In the genomic region with DNA sequence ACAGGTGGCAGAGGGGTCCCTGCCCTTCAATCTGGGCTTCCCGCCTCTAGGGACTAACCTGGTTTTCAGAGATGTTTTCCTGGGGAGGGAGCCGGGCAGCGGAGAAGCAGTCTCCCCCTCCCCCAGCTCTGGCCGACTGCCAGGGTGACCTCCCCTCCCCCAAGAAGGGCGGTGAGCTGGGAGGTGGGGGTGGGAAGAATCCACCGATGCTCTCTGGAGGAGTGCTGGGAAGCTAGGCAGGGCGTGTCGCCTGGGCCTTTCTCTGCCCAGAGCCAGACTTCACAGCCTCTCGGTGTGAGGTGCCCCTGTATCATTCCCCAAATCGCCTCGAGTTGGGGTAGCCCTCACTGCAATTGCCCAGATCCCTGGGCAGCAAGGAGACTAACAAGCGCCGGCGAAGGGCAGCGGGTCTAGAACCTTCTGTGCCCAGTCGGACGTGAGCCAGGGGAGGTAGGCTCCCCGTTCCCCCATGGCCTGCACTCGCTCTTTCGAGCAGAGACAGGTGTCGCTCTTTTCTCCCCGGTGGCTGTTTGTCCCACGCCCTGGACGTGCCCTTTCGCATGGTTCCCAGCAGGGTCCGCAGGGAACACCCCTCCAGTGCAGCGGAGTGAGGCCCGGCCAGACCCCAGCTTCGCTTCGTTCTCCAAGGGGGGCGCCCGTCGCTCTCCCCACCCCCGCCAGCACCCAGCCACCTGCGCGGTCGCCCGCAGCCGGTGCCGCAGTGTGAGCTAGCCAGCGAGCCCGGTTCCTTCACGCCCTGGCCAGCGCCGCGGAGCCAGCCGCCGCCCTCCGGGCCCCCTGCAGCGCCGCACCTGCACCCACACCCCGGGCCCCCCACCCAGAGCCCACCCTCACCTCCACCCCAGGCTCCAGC, we compare ENCODE assay signal across 8 cellular contexts. TPM values are rescaled to one million over a fixed set of nuclear protein-coding genes. Genes with fewer than 3 reads are reported as not detected.
DNase-seq lines count a peak whose midpoint lies in the region; TF ChIP-seq lines count a peak whose summit lies in the region.

No MANE protein-coding gene starts in this region.

- H3K4me1 ChIP-seq in HUES48 (ENCODE audit: control insufficient read depth, insufficient read depth, low read length) (peaks cover 11% of the 10 kb centered on the region), iPS-18a (ENCODE audit: control insufficient read depth, low read depth, low read length) (peaks cover 6% of the 10 kb centered on the region), spleen (peaks cover 0 to 43% (median 31%) of the 10 kb centered on the region in 6 donors)
- no peaks in the 10 kb centered on the region for H3K4me1 ChIP-seq in CD8-positive, alpha-beta memory T cell (ENCODE audit: insufficient read depth, low read length)

- H3K27ac Mint-ChIP-seq in CD8-positive, alpha-beta memory T cell, result peak overlapping the region in 1 of 8 donors; percentile 56

- TF ChIP-seq CTCF in spleen (IDR thresholded peaks at IDR 0.05 in 8 of 11, conservative IDR thresholded peaks at IDR 0.05 in 3 of 11), result no peak

- H3K27me3 ChIP-seq in HUES48 (ENCODE audit: control insufficient read depth, insufficient read depth, low read length), result peaks cover 45% of the 10 kb centered on the region
- H3K27me3 ChIP-seq in iPS-18a (ENCODE audit: control insufficient read depth, insufficient read depth, low read length), result peaks cover 43% of the 10 kb centered on the region
- H3K27me3 ChIP-seq in spleen (replicated peaks in 1 of 7), result peaks cover 0 to 54% (median 27%) of the 10 kb centered on the region in 7 donors
- H3K27me3 ChIP-seq in CD8-positive, alpha-beta memory T cell (ENCODE audit: insufficient read depth, low read length, poor library complexity, severe bottlenecking), result no peaks in the 10 kb centered on the region

- H3K9ac ChIP-seq in HUES48 (ENCODE audit: low read depth, low read length), result 0 out of 2 replicates have a peak overlapping the region, but pooled peaks have one; percentile 1
- H3K9ac ChIP-seq in iPS-18a (ENCODE audit: low read length), result no peak overlapping the region

- H3K9me3 ChIP-seq in HUES48 (ENCODE audit: control insufficient read depth, insufficient read depth, low read length) (no peaks in the 10 kb centered on the region), iPS-18a (ENCODE audit: control insufficient read depth, low read depth, low read length) (no peaks in the 10 kb centered on the region), spleen (no peaks in the 10 kb centered on the region)
- H3K9me3 ChIP-seq in CD8-positive, alpha-beta memory T cell (ENCODE audit: low read length), result no peaks in the 10 kb centered on the region

- H3K4me3 ChIP-seq in HUES48 (ENCODE audit: low read depth, low read length) (peak overlapping the region; percentile 64), iPS-18a (ENCODE audit: low read length) (peak overlapping the region; percentile 67), spleen (peak overlapping the region; percentile 47 to 71 (median 49))
- no peak overlapping the region for H3K4me3 ChIP-seq in CD8-positive, alpha-beta memory T cell (ENCODE audit: low read length)

- peak overlapping the region in 3 of 7 donors; percentile 38 to 52 (median 46) for H3K4me3 Mint-ChIP-seq in CD8-positive, alpha-beta memory T cell

- CTCF ChIA-PET in CD8-positive, alpha-beta memory T cell (lab: Charles Lee), result no interaction called here

- 15 to 23% (median 22%) methylated on average over 35 to 52 of the region's 52 CpGs for WGBS in spleen, 5 donors

- H3K27me3 Mint-ChIP-seq in CD8-positive, alpha-beta memory T cell, result peaks cover 27 to 56% of the 10 kb centered on the region in 2 donors

- H3K36me3 Mint-ChIP-seq in CD8-positive, alpha-beta memory T cell, result no peaks in the 10 kb centered on the region

- DNase-seq in astrocyte of the hippocampus (ENCODE audit: low read depth, low spot score), result peak; percentile 26
- no peak for DNase-seq in spleen
- DNase-seq in activated CD8-positive, alpha-beta memory T cell treated with anti-CD3 and anti-CD28 coated beads, Interleukin-2, amount 50 U/mL, for 48 hours, result no peak
- DNase-seq in central memory CD4-positive, alpha-beta T cell, result no peak
- DNase-seq in RKO (ENCODE audit: low spot score), result no peak
- no peak for DNase-seq in CD8-positive, alpha-beta memory T cell

- H3K4me1 Mint-ChIP-seq in CD8-positive, alpha-beta memory T cell, result peaks cover 3 to 15% (median 7%) of the 10 kb centered on the region in 3 donors

- intact Hi-C loops in spleen (cut with DNase I; ENCODE audit: low total_unique reads), result no loop called here

- H3K27ac ChIP-seq in HUES48 (ENCODE audit: low read depth, low read length), result no peak overlapping the region
- no peak overlapping the region for H3K27ac ChIP-seq in iPS-18a (ENCODE audit: low read length)
- H3K27ac ChIP-seq in spleen, result peak overlapping the region in 2 of 8 donors; percentile 59 to 61
- H3K27ac ChIP-seq in CD8-positive, alpha-beta memory T cell (ENCODE audit: low read depth, low read length), result no peak overlapping the region

- H3K9me3 Mint-ChIP-seq in CD8-positive, alpha-beta memory T cell, result peaks cover 0 to 2% (median 0%) of the 10 kb centered on the region in 5 donors

- POLR2A ChIA-PET in CD8-positive, alpha-beta memory T cell (lab: Charles Lee), result no interaction called here

- H3K36me3 ChIP-seq in HUES48 (ENCODE audit: control insufficient read depth, insufficient read depth, low read length) (no peaks in the 10 kb centered on the region), iPS-18a (ENCODE audit: control insufficient read depth, low read depth, low read length) (no peaks in the 10 kb centered on the region), spleen (no peaks in the 10 kb centered on the region)
- no peaks in the 10 kb centered on the region for H3K36me3 ChIP-seq in CD8-positive, alpha-beta memory T cell (ENCODE audit: insufficient read depth, low read length)

- no peak for TF ChIP-seq POLR2A in spleen (IDR thresholded peaks at IDR 0.05)

RNA-seq across cellular contexts. Expression of a gene that starts 1.1 kb away (rescaled TPM):
- total RNA-seq in spleen, result 10 to 100 TPM in 2 of 7 donors, 1 to 10 TPM in 5; 6.1 to 20.4 (median 9.7) TPM
- 1 to 10 TPM; 1.3 to 8.3 (median 6.7) TPM for polyA plus RNA-seq in spleen
- under 1 TPM; 0.24 to 0.73 TPM for total RNA-seq in CD8-positive, alpha-beta memory T cell
- polyA plus RNA-seq in CD8-positive, alpha-beta memory T cell, result 1.7 TPM

Comparison
In these comparisons a context has a peak if more than half of its experiments do, and no peak if none do; other contexts are left out.
1. RNA of a gene that starts 1.1 kb away (total RNA-seq): 6.1 to 20.4 TPM in spleen; 0.24 to 0.73 TPM in CD8-positive, alpha-beta memory T cell; every median in the first group is over 4 times any median in the second.